In the genomic region with DNA sequence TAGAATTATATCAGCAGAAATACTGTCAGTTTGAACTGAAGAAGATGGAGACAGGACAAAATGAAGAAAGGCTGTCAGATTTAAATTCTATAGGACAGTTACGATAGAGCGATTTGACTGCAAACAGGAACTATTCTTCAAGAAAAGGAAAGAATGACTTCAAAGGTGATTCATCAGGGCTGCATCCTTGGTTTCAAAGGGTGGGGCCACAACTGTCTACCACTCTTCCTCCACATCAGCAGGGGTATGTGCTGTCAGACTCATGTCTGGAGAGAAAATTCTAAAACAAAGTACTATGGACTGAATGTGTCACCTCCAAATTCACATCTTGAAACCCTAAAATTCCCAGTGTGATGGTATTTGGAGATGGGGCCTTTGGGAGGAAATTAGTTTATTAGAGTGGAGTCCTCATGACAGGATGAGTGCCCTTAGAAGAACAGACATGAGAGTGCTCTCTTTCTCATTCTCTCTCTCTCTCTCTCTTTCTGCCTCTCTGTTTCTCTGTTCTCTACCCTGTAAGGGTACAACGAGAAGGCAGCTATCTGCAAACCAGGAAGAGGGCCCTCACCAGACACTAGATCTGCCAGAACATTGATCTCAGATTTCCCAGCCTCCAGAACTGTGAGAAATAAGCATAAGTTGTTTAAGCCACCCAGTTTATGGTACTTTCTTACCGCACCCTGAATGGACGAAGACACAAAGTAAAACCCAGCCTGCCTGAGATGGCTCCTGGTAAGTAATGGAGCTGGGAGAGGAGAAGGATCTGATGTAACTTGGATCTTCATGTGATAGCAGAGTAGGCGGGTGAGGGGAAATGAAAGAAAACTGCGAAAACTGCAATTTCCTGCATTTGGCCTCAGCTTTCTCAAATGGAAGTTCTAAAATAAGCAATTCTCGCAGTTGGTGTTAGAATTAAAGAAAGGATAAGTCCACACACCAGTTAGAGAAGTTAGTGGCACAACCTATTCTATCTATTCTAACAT, we compare ENCODE assay signal across 13 cellular contexts. TPM values are rescaled to one million over a fixed set of nuclear protein-coding genes. Genes with fewer than 3 reads are reported as not detected.
DNase-seq lines count a peak whose midpoint lies in the region; ATAC-seq and TF ChIP-seq lines count a peak whose summit lies in the region.
"Had no signal": no experiment of that assay in that cellular context is flagged by ENCODE, and none has a peak within 500 bp of the region (broad histone marks: within the 10 kb centered on the region; RNA-seq: fewer than 3 reads in every experiment).

No MANE protein-coding gene starts in this region.

- peaks cover 11% of the 10 kb centered on the region for H3K4me1 Mint-ChIP-seq in activated CD4-positive, alpha-beta memory T cell treated with anti-CD3 and anti-CD28 coated beads for 36 hours (ENCODE audit: low read depth)
- H3K4me1 Mint-ChIP-seq: brain had no signal

- H3K27me3 Mint-ChIP-seq in activated CD4-positive, alpha-beta memory T cell treated with anti-CD3 and anti-CD28 coated beads for 36 hours: peaks cover 3% of the 10 kb centered on the region

- intact Hi-C loops in activated CD4-positive, alpha-beta memory T cell treated with anti-CD3 and anti-CD28 coated beads for 36 hours (cut with micrococcal nuclease): no loop called here
- intact Hi-C loops in gastrocnemius medialis (cut with DNase I; ENCODE audit: low total_unique reads): no loop called here
- intact Hi-C loops in left colon (cut with DNase I, micrococcal nuclease): no loop called here

- H3K27ac Mint-ChIP-seq in activated CD4-positive, alpha-beta memory T cell treated with anti-CD3 and anti-CD28 coated beads for 36 hours: no peak overlapping the region
- H3K27ac Mint-ChIP-seq: activated T-cell treated with anti-CD3 and anti-CD28 coated beads, Interleukin-2, amount 50 U/mL, for 24 hours; brain had no signal

- ATAC-seq in gastrocnemius medialis (no peak), left colon (no peak)

- POLR2A ChIA-PET in activated CD4-positive, alpha-beta memory T cell treated with anti-CD3 and anti-CD28 coated beads for 36 hours (lab: Charles Lee): no interaction called here

- in situ Hi-C loops in gastrocnemius medialis (cut with MboI; ENCODE audit: low sequenced_read_pairs in 4 of 4) (no loop called here), G401 (cut with HindIII; ENCODE audit: low sequenced_read_pairs) (no loop called here)

- no peaks in the 10 kb centered on the region for H3K9me3 Mint-ChIP-seq in activated CD4-positive, alpha-beta memory T cell treated with anti-CD3 and anti-CD28 coated beads for 36 hours
- H3K9me3 Mint-ChIP-seq: activated T-cell treated with anti-CD3 and anti-CD28 coated beads, Interleukin-2, amount 50 U/mL, for 24 hours; brain had no signal

- no peaks in the 10 kb centered on the region for H3K36me3 ChIP-seq in gastrocnemius medialis

- TF ChIP-seq POLR2A in gastrocnemius medialis (IDR thresholded peaks at IDR 0.05): no peak

- H3K4me3 Mint-ChIP-seq in activated CD4-positive, alpha-beta memory T cell treated with anti-CD3 and anti-CD28 coated beads for 36 hours: no peak overlapping the region
- H3K4me3 Mint-ChIP-seq: activated T-cell treated with anti-CD3 and anti-CD28 coated beads, Interleukin-2, amount 50 U/mL, for 24 hours; brain had no signal

- H3K4me3 ChIP-seq in gastrocnemius medialis: no peak overlapping the region

- TF ChIP-seq CTCF in gastrocnemius medialis (IDR thresholded peaks at IDR 0.05 in 4 of 5, conservative IDR thresholded peaks at IDR 0.05 in 1 of 5): no peak

- H3K9me3 ChIP-seq in gastrocnemius medialis: no peaks in the 10 kb centered on the region

- H3K27me3 ChIP-seq in gastrocnemius medialis: no peaks in the 10 kb centered on the region

- CTCF ChIA-PET in activated CD4-positive, alpha-beta memory T cell treated with anti-CD3 and anti-CD28 coated beads for 36 hours (lab: Charles Lee): no interaction called here

- H3K36me3 Mint-ChIP-seq in activated CD4-positive, alpha-beta memory T cell treated with anti-CD3 and anti-CD28 coated beads for 36 hours: no peaks in the 10 kb centered on the region
- H3K36me3 Mint-ChIP-seq: brain had no signal

- no peaks in the 10 kb centered on the region for H3K4me1 ChIP-seq in gastrocnemius medialis

- H3K27ac ChIP-seq in gastrocnemius medialis: no peak overlapping the region

- DNase-seq in Ammon's horn (ENCODE audit: low spot score) (peak; percentile 24), M059J (ENCODE audit: low read depth) (peak; percentile 29), kidney tubule cell (ENCODE audit: low spot score) (peak; percentile 84), gastrocnemius medialis (no peak), NCI-H146 treated with DMSO at 0.1 percent for 48 hours (lab: John Stamatoyannopoulos, UW; ENCODE audit: unreplicated experiment) (no peak), left colon (no peak), G401 (ENCODE audit: low spot score) (no peak)
- peak; percentile 14 for DNase-seq in activated CD4-positive, alpha-beta memory T cell treated with anti-CD3 and anti-CD28 coated beads for 36 hours
- DNase-seq: activated T-cell treated with anti-CD3 and anti-CD28 coated beads, Interleukin-2, amount 50 U/mL, for 24 hours; GDM1; NCI-H2227 treated with DMSO at 0.1 percent for 48 hours; stimulated activated naive CD4-positive, alpha-beta T cell treated with Interleukin-2 at 50 U/mL for 16 hours had no signal

RNA-seq across cellular contexts. Expression of a gene that starts 8.9 kb away (rescaled TPM):
- total RNA-seq in M059J (2014; rRNA removed; shearing (Covaris generic)): 4.7 and 8.0 TPM in 2 replicates
- under 1 TPM; 0.17 to 0.24 TPM for total RNA-seq in activated CD4-positive, alpha-beta memory T cell treated with anti-CD3 and anti-CD28 coated beads for 36 hours
- total RNA-seq in gastrocnemius medialis (1 to 10 TPM in 1 of 4 donors, under 1 TPM in 1, not detected in 2; 0.07 to 1.1 TPM), left colon (10 to 100 TPM; 47.1 to 48.3 TPM)
- total RNA-seq in G401 (2014; rRNA removed; shearing (Covaris generic)): not detected in 2 replicates

Comparison
In these comparisons a context has a peak if more than half of its experiments do, and no peak if none do; other contexts are left out.
1. DNase-seq: peak in Ammon's horn (single experiment), M059J (single experiment), activated CD4-positive, alpha-beta memory T cell treated with anti-CD3 and anti-CD28 coated beads for 36 hours (single experiment) and kidney tubule cell (single experiment); none in gastrocnemius medialis (0 of 2), NCI-H146 treated with DMSO at 0.1 percent for 48 hours (single experiment), left colon (0 of 2) and G401 (single experiment).